In genomic region chr2:121567957-121568409, GRCh38 we compare ENCODE assay signal across 18 cellular contexts. TPM values are rescaled to one million over a fixed set of nuclear protein-coding genes. Genes with fewer than 3 reads are reported as not detected.
DNase-seq lines count a peak whose midpoint lies in the region; TF ChIP-seq lines count a peak whose summit lies in the region.
"Had no signal": no experiment of that assay in that cellular context is flagged by ENCODE, and none has a peak within 500 bp of the region (broad histone marks: within the 10 kb centered on the region; RNA-seq: fewer than 3 reads in every experiment).

No MANE protein-coding gene starts in this region.

- H3K4me3 ChIP-seq in neuronal stem cell (ENCODE audit: low read length in 2 of 2), result no peak overlapping the region
- H3K4me3 ChIP-seq: heart left ventricle had no signal

- peak overlapping the region; percentile 58 for H3K4me3 Mint-ChIP-seq in neural crest cell
- H3K4me3 Mint-ChIP-seq: activated CD8-positive, alpha-beta T cell treated with anti-CD3 and anti-CD28 coated beads for 36 hours; activated T-helper 1 cell treated with anti-CD3 and anti-CD28 coated beads, Interleukin-12 subunit alpha, Interleukin-12 subunit beta, Interleukin-2, Interleukin-4 antibody, amounts not matched to agents 30 ng/mL and 10 ng/mL and 1 ng/mL, durations not matched to agents 14 hours and 24 hours and 36 hours; HFFc6 had no signal

- H3K9ac ChIP-seq in neuronal stem cell (ENCODE audit: low read depth, low read length, poor library complexity), result no peak overlapping the region
- H3K9ac ChIP-seq: SK-N-SH had no signal

- H2BK12ac ChIP-seq in neuronal stem cell (ENCODE audit: low read length), result no peak overlapping the region

- no peaks in the 10 kb centered on the region for H3K27me3 ChIP-seq in neuronal stem cell (ENCODE audit: control insufficient read depth in 3 of 3, insufficient read depth in 3 of 3, low read depth in 1 of 3, low read length in 3 of 3)
- H3K27me3 ChIP-seq: heart left ventricle had no signal

- H2AFZ ChIP-seq in neuronal stem cell (ENCODE audit: low read length), result no peak overlapping the region

- peaks cover 73% of the 10 kb centered on the region for H3K4me1 Mint-ChIP-seq in neural crest cell

- no peak overlapping the region for H2BK120ac ChIP-seq in neuronal stem cell (ENCODE audit: low read depth, low read length)

- no peak overlapping the region for H2BK15ac ChIP-seq in neuronal stem cell (ENCODE audit: low read length)

- H3K79me1 ChIP-seq in neuronal stem cell (ENCODE audit: low read depth, low read length), result no peaks in the 10 kb centered on the region

- H3K27me3 Mint-ChIP-seq in neural crest cell (ENCODE audit: low read depth), result no peaks in the 10 kb centered on the region
- H3K27me3 Mint-ChIP-seq: activated CD8-positive, alpha-beta T cell treated with anti-CD3 and anti-CD28 coated beads for 36 hours had no signal

- peak overlapping the region; percentile 39 for H3K27ac Mint-ChIP-seq in neural crest cell (ENCODE audit: unreplicated experiment)
- H3K27ac Mint-ChIP-seq: activated CD8-positive, alpha-beta T cell treated with anti-CD3 and anti-CD28 coated beads for 36 hours; activated T-helper 1 cell treated with anti-CD3 and anti-CD28 coated beads, Interleukin-12 subunit alpha, Interleukin-12 subunit beta, Interleukin-2, Interleukin-4 antibody, amounts not matched to agents 30 ng/mL and 10 ng/mL and 1 ng/mL, durations not matched to agents 14 hours and 24 hours and 36 hours; HFFc6 had no signal

- H3K27ac ChIP-seq in neuronal stem cell (replicated peaks; ENCODE audit: low read length), result no peak overlapping the region

- no peak overlapping the region for H3K14ac ChIP-seq in neuronal stem cell (ENCODE audit: low read length)

- no peak overlapping the region for H4K91ac ChIP-seq in neuronal stem cell (ENCODE audit: low read depth, low read length, poor library complexity)

- peaks cover 3% of the 10 kb centered on the region for H3K36me3 Mint-ChIP-seq in neural crest cell (ENCODE audit: low read depth)

- TF ChIP-seq CTCF in neural crest cell (conservative IDR thresholded peaks at IDR 0.05), result no peak

- DNase-seq in Daoy (ENCODE audit: low read depth) (peak; percentile 7), RPMI7951 (ENCODE audit: low read depth) (peak; percentile 74), foreskin melanocyte (peak; percentile 100), neural crest cell (ENCODE audit: low read depth, low spot score) (peak; percentile 48), NCI-H526 (lab: John Stamatoyannopoulos, UW) (no peak), NCI-H1694 treated with DMSO at 0.1 percent for 48 hours (lab: John Stamatoyannopoulos, UW) (no peak), neuronal stem cell (ENCODE audit: low spot score) (no peak)
- DNase-seq in stimulated activated CD4-positive, alpha-beta T cell treated with anti-CD3 and anti-CD28 coated beads, Interleukin-4, amount 100 ng/mL, for 24 hours, result no peak
- DNase-seq: activated CD8-positive, alpha-beta T cell treated with anti-CD3 and anti-CD28 coated beads for 36 hours; heart left ventricle; HFFc6; left colon; NCI-H1105; NCI-H2227 treated with DMSO at 0.1 percent for 48 hours; OCI-M1; SK-N-SH had no signal

- no CpG with 5 or more reads among the region's 4 CpGs for WGBS in neuronal stem cell (ENCODE audit: extremely low coverage in 2 of 2, insufficient read length in 2 of 2, insufficient replicate concordance in 1 of 2), 2 donors

- no peak overlapping the region for H3K18ac ChIP-seq in neuronal stem cell (ENCODE audit: low read length)

- H3K36me3 ChIP-seq in neuronal stem cell (replicated peaks in 1 of 2; ENCODE audit: control insufficient read depth in 2 of 2, insufficient read depth in 2 of 2, low read length in 2 of 2), result peaks cover 0 to 9% of the 10 kb centered on the region in 2 donors

- peaks cover 3 to 8% of the 10 kb centered on the region in 2 donors for H3K9me3 ChIP-seq in neuronal stem cell (replicated peaks in 1 of 2; ENCODE audit: control insufficient read depth in 2 of 2, insufficient read depth in 1 of 2, low read depth in 1 of 2, low read length in 2 of 2)
- H3K9me3 ChIP-seq: heart left ventricle, SK-N-SH had no signal

- no peak overlapping the region for H4K8ac ChIP-seq in neuronal stem cell (ENCODE audit: low read depth, low read length)

- no peak overlapping the region for H2BK5ac ChIP-seq in neuronal stem cell (ENCODE audit: low read length)

- H3K23ac ChIP-seq in neuronal stem cell (ENCODE audit: low read depth, low read length, poor library complexity), result no peak overlapping the region

- H3K4me1 ChIP-seq in neuronal stem cell (ENCODE audit: control insufficient read depth in 2 of 2, insufficient read depth in 1 of 2, low read depth in 1 of 2, low read length in 2 of 2), result peaks cover 7% of the 10 kb centered on the region in 2 donors

- peaks cover 2% of the 10 kb centered on the region for H3K9me3 Mint-ChIP-seq in neural crest cell
- H3K9me3 Mint-ChIP-seq: activated T-helper 1 cell treated with anti-CD3 and anti-CD28 coated beads, Interleukin-12 subunit alpha, Interleukin-12 subunit beta, Interleukin-2, Interleukin-4 antibody, amounts not matched to agents 30 ng/mL and 10 ng/mL and 1 ng/mL, durations not matched to agents 14 hours and 24 hours and 36 hours; HFFc6 had no signal

- H2AK5ac ChIP-seq in neuronal stem cell (ENCODE audit: low read depth, low read length), result no peak overlapping the region

- no peak overlapping the region for H3K4ac ChIP-seq in neuronal stem cell (ENCODE audit: low read length)

- no peak overlapping the region for H3K4me2 ChIP-seq in neuronal stem cell (ENCODE audit: insufficient read depth, low read length, poor library complexity, severe bottlenecking)
- H3K4me2 ChIP-seq: SK-N-SH had no signal

RNA-seq across cellular contexts. Expression of gene RNU4ATAC, which starts 37.3 kb away (rescaled TPM):
- under 0.01 TPM in 1 of 2 replicates, not detected in the other for total RNA-seq in Daoy (2014; rRNA removed; shearing (Covaris generic))
- not detected in 2 replicates for total RNA-seq in RPMI7951 (2014; rRNA removed; shearing (Covaris generic))
- not detected in 2 replicates for total RNA-seq in neural crest cell
- polyA plus RNA-seq in neuronal stem cell (2013, experiment 1 of 2), result not detected
- not detected for polyA plus RNA-seq in neuronal stem cell (2013, experiment 2 of 2)
- total RNA-seq: activated CD8-positive, alpha-beta T cell treated with anti-CD3 and anti-CD28 coated beads for 36 hours; activated T-helper 1 cell treated with anti-CD3 and anti-CD28 coated beads, Interleukin-12 subunit alpha, Interleukin-12 subunit beta, Interleukin-2, Interleukin-4 antibody, amounts not matched to agents 30 ng/mL and 10 ng/mL and 1 ng/mL, durations not matched to agents 14 hours and 24 hours and 36 hours; chondrocyte; heart left ventricle; HFFc6; left colon had no signal
- polyA plus RNA-seq: heart left ventricle, SK-N-SH had no signal

Comparison
In these comparisons a context has a peak if more than half of its experiments do, and no peak if none do; other contexts are left out.
1. DNase-seq: peak in Daoy (single experiment), RPMI7951 (single experiment), foreskin melanocyte (single experiment) and neural crest cell (single experiment); none in NCI-H526 (0 of 2), NCI-H1694 treated with DMSO at 0.1 percent for 48 hours (single experiment), neuronal stem cell (single experiment) and stimulated activated CD4-positive, alpha-beta T cell treated with anti-CD3 and anti-CD28 coated beads, Interleukin-4, amount 100 ng/mL, for 24 hours (single experiment).